17 cellular contexts compared by ENCODE assay signal in the genomic region with DNA sequence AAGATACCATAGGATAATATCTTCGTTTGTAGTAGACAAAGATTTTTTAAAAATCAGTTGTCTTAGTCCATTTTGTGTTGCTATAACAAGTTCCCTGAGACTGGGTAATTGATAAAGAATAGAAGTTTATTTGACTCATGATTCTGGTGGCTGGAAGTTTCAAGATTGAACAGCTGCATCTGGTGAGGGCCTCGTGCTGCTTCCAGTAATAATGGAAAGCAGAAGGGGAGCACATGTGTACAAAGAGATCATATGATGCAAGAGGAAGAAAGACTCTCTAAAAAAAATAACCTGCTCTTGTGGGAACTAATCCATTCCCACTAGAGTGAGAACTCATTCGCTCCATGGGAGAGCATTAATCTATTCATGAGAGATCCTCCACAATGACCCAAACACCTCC.
A peak's percentile ranks its signal among the peaks of the same experiment; 100 is the strongest.
DNase-seq lines count a peak whose midpoint lies in the region; ATAC-seq and TF ChIP-seq lines count a peak whose summit lies in the region.
"Had no signal": no experiment of that assay in that cellular context is flagged by ENCODE, and none has a peak within 500 bp of the region (broad histone marks: within the 10 kb centered on the region; RNA-seq: fewer than 3 reads in every experiment).

No MANE protein-coding gene starts in this region.

- H3K27ac ChIP-seq in ACC112 (ENCODE audit: low read depth, low read length), result peak overlapping the region; percentile 42
- H3K27ac ChIP-seq: ascending aorta, sigmoid colon had no signal

- H3K4me1 ChIP-seq in ACC112 (ENCODE audit: control insufficient read depth, insufficient read depth, low read length, unreplicated experiment), result peaks cover 14% of the 10 kb centered on the region
- H3K4me1 ChIP-seq: ascending aorta, sigmoid colon had no signal

- peak overlapping the region; percentile 29 for H2AFZ ChIP-seq in ACC112 (ENCODE audit: low read length, unreplicated experiment)

- TF ChIP-seq CTCF in cardiac fibroblast (IDR thresholded peaks at IDR 0.05; ENCODE audit: low read depth, low read length), result no peak

- no peaks in the 10 kb centered on the region for H3K27me3 ChIP-seq in ACC112 (ENCODE audit: insufficient read depth, low read length)
- H3K27me3 ChIP-seq: ascending aorta, sigmoid colon had no signal

- no peaks in the 10 kb centered on the region for H3K79me2 ChIP-seq in ACC112 (ENCODE audit: control insufficient read depth, insufficient read depth, low read length, unreplicated experiment)

- peak; percentile 45 for DNase-seq in DMS153 (lab: John Stamatoyannopoulos, UW)
- DNase-seq in NCI-H345 treated with DMSO at 0.1 percent for 48 hours (lab: John Stamatoyannopoulos, UW; ENCODE audit: unreplicated experiment), result peak; percentile 25
- DNase-seq in cardiac fibroblast (ENCODE audit: low read depth in 2 of 2), result peak; percentile 1 to 73
- no peak for DNase-seq in COLO829 (ENCODE audit: low spot score)
- no peak for DNase-seq in NCI-H748 treated with DMSO at 0.1 percent for 48 hours (lab: John Stamatoyannopoulos, UW)
- DNase-seq: activated CD8-positive, alpha-beta memory T cell treated with anti-CD3 and anti-CD28 coated beads, Interleukin-2, amount 50 U/mL, for 4 hours; CD4-positive, alpha-beta T cell; GOT3; Kasumi-1; mesenchymal stem cell; sigmoid colon; SK-N-SH; stimulated activated naive CD4-positive, alpha-beta T cell had no signal

- H3K4me3 ChIP-seq in ACC112 (ENCODE audit: low read depth, low read length), result no peak overlapping the region
- no peak overlapping the region for H3K4me3 ChIP-seq in cardiac fibroblast (replicated peaks in 1 of 2; ENCODE audit: low read depth in 2 of 2, low read length in 2 of 2)
- H3K4me3 ChIP-seq: ascending aorta, sigmoid colon had no signal

- no peaks in the 10 kb centered on the region for H3K36me3 ChIP-seq in ACC112 (ENCODE audit: insufficient read depth, low read length)
- H3K36me3 ChIP-seq: ascending aorta, sigmoid colon had no signal

- ATAC-seq in GM18867 (IDR thresholded peaks at IDR 0.05; ENCODE audit: unreplicated experiment) (no peak), HG03565 (IDR thresholded peaks at IDR 0.05; ENCODE audit: unreplicated experiment) (no peak)

Comparison
In these comparisons a context has a peak if more than half of its experiments do, and no peak if none do; other contexts are left out.
1. DNase-seq: peak in DMS153 (single experiment), NCI-H345 treated with DMSO at 0.1 percent for 48 hours (single experiment) and cardiac fibroblast (2 of 2); none in COLO829 (single experiment) and NCI-H748 treated with DMSO at 0.1 percent for 48 hours (single experiment).